In the genomic region with DNA sequence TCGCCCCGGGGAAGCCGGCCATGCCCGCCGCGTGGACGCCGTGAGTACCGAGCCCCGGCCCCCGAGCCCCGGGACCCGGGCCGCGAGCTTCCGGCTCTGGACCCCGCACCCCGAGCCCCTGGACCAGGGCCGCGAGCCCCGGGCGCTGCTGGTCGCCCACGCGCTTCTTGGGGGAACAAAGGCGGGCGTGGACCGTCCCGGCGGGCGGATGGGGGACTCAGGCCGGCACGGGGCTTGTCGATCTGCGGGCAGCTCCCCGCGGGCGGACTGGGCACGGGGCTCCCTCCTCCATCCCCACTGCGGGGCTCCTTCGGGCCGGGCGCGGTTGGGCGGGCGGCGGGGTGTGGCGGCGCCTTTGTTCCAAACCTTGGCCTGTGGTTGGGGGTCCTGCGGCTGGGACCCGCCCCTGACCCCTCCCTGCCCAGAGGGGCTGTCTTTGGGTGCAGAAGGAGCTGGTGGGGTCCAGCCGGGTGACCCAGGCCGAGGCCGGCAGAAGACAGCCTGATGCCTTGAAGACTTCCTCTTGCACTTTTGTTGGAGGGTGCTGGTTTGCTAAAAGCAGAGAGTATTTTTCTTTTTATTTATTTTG, we compare ENCODE assay signal across 8 cellular contexts. TPM values are rescaled to one million over a fixed set of nuclear protein-coding genes. Genes with fewer than 3 reads are reported as not detected.
DNase-seq lines count a peak whose midpoint lies in the region; FAIRE-seq and TF ChIP-seq lines count a peak whose summit lies in the region.

No MANE protein-coding gene starts in this region.

- no peak for DNase-seq in Jurkat, Clone E6-1 (ENCODE audit: low read depth, low spot score)
- DNase-seq in H1 (ENCODE audit: low read depth in 1 of 2, low spot score in 2 of 2), result peak in 1 of 2 experiments; percentile 80
- peak; percentile 51 for DNase-seq in nephron progenitor cell
- DNase-seq in HCEC 1CT, result no peak
- no peak for DNase-seq in OCI-M2 (lab: John Stamatoyannopoulos, UW; ENCODE audit: unreplicated experiment)
- no peak for DNase-seq in NCI-H2196 treated with DMSO at 0.1 percent for 48 hours (lab: John Stamatoyannopoulos, UW; ENCODE audit: unreplicated experiment)
- no peak for DNase-seq in dermis blood vessel endothelial cell

- no peak for FAIRE-seq in H1 (lab: Jason Lieb, UNC)

- H3K27ac Mint-ChIP-seq in nephron progenitor cell, result no peak overlapping the region

- 3% methylated on average over 27 of the region's 54 CpGs; no CpG with 5 or more reads in 1 of the 2 experiments for WGBS in H1 (ENCODE audit: extremely low coverage in 1 of 2, insufficient coverage in 1 of 2, insufficient read length in 1 of 2, insufficient replicate concordance in 2 of 2, low coverage in 1 of 2, low lambda C conversion rate in 2 of 2, missing lambda C conversion rate in 1 of 2), 2 experiments

- H3K4ac ChIP-seq in H1 (replicated peaks; ENCODE audit: insufficient read length, low read depth, low read length), result no peak overlapping the region

- H2BK120ac ChIP-seq in H1 (replicated peaks; ENCODE audit: low read depth, low read length), result no peak overlapping the region

- H3K4me1 Mint-ChIP-seq in nephron progenitor cell, result peaks cover 24% of the 10 kb centered on the region

- peak overlapping the region; percentile 28 to 76 (median 60) for H3K4me3 ChIP-seq in BLaER1 treated with 17β-estradiol and CSF1 and Interleukin-3, amounts not matched to agents 10 nM and 100 nM
- H3K4me3 ChIP-seq in Jurkat, Clone E6-1 (ENCODE audit: low read length), result peak overlapping the region; percentile 47
- peak overlapping the region; percentile 44 to 89 (median 58) for H3K4me3 ChIP-seq in H1 (ENCODE audit: extremely low read depth in 1 of 4, insufficient read depth in 2 of 4, low read depth in 3 of 4, low read length in 4 of 4)

- H4K91ac ChIP-seq in H1 (replicated peaks; ENCODE audit: insufficient read length, low read length), result no peak overlapping the region

- POLR2A ChIA-PET in H1 (lab: Charles Lee; ENCODE audit: partially characterized antibody), result interaction anchor here (0.7 to 6.0 kb wide), 22 partner anchors 10 to 168 kb away, joined by 3 to 75 read pairs (median 5); a partner anchor contains a TSS

- no peak overlapping the region for H2AK5ac ChIP-seq in H1 (ENCODE audit: low read depth, low read length)

- peak overlapping the region; percentile 48 to 89 (median 74) for H3K9ac ChIP-seq in BLaER1 treated with 17β-estradiol and CSF1 and Interleukin-3, amounts not matched to agents 10 nM and 100 nM
- H3K9ac ChIP-seq in H1 (replicated peaks in 1 of 4; ENCODE audit: extremely low read depth in 1 of 4, low read depth in 3 of 4, low read length in 3 of 4), result peak overlapping the region; percentile 30 to 86 (median 76); a peak in 6 of 7 replicates

- H3K23ac ChIP-seq in H1 (ENCODE audit: insufficient read length), result no peak overlapping the region

- H3K14ac ChIP-seq in H1 (ENCODE audit: insufficient read length), result no peak overlapping the region

- peaks cover 11% of the 10 kb centered on the region for H3K79me1 ChIP-seq in H1 (ENCODE audit: low read depth, low read length)

- H4K5ac ChIP-seq in H1 (ENCODE audit: insufficient read length, low read depth, low read length), result no peak overlapping the region

- peaks cover 18% of the 10 kb centered on the region for H3K9me3 Mint-ChIP-seq in nephron progenitor cell

- H2BK15ac ChIP-seq in H1 (ENCODE audit: low read length), result no peak overlapping the region

- H4K20me1 ChIP-seq in BLaER1 treated with 17β-estradiol and CSF1 and Interleukin-3, amounts not matched to agents 10 nM and 100 nM, result peaks cover 79 to 100% (median 100%) of the 10 kb centered on the region in 11 experiments
- peaks cover 0 to 10% of the 10 kb centered on the region in 2 experiments for H4K20me1 ChIP-seq in H1 (replicated peaks in 1 of 2; ENCODE audit: control insufficient read depth in 1 of 2, insufficient read depth in 2 of 2, low read length in 2 of 2)

- H3K9me3 ChIP-seq in BLaER1 treated with 17β-estradiol and CSF1 and Interleukin-3, amounts not matched to agents 10 nM and 100 nM (replicated peaks in 1 of 11), result peaks cover 0 to 18% (median 7%) of the 10 kb centered on the region in 11 experiments; a peak in 7 of 22 replicates
- H3K9me3 ChIP-seq in H1 (ENCODE audit: insufficient read depth in 2 of 2, low read depth in 1 of 2, low read length in 1 of 2), result no peaks in the 10 kb centered on the region

- H2BK12ac ChIP-seq in H1 (ENCODE audit: low read depth, low read length), result no peak overlapping the region

- H3K56ac ChIP-seq in H1 (replicated peaks; ENCODE audit: insufficient read length, low read depth, low read length), result peak overlapping the region; percentile 59

- peaks cover 0 to 27% (median 20%) of the 10 kb centered on the region in 11 experiments; a peak in 14 of 22 replicates for H3K27me3 ChIP-seq in BLaER1 treated with 17β-estradiol and CSF1 and Interleukin-3, amounts not matched to agents 10 nM and 100 nM
- H3K27me3 ChIP-seq in H1 (replicated peaks in 1 of 4; ENCODE audit: control insufficient read depth in 3 of 4, extremely low read depth in 1 of 4, insufficient read depth in 3 of 4, low read length in 3 of 4), result peaks cover 0 to 7% (median 0%) of the 10 kb centered on the region in 4 experiments; a peak in 2 of 7 replicates

- H3K4me1 ChIP-seq in BLaER1 treated with 17β-estradiol and CSF1 and Interleukin-3, amounts not matched to agents 10 nM and 100 nM, result peaks cover 61 to 81% (median 71%) of the 10 kb centered on the region in 10 experiments
- H3K4me1 ChIP-seq in H1 (replicated peaks in 1 of 4; ENCODE audit: control insufficient read depth in 3 of 4, insufficient read depth in 4 of 4, low read length in 3 of 4), result peaks cover 0 to 14% (median 9%) of the 10 kb centered on the region in 4 experiments; a peak in 5 of 7 replicates

- no peak overlapping the region; the same call in 1 of the 2 replicates for H2AFZ ChIP-seq in H1 (ENCODE audit: low read length)

- no peak for TF ChIP-seq EP300 in H1 (IDR thresholded peaks at IDR 0.05; ENCODE audit: borderline replicate concordance in 1 of 2, low read depth in 2 of 2, low read length in 2 of 2)

- H3K79me2 ChIP-seq in H1 (ENCODE audit: control insufficient read depth in 1 of 2, insufficient read depth in 2 of 2, low read length in 2 of 2), result peaks cover 0 to 9% of the 10 kb centered on the region in 2 experiments; a peak in 1 of 4 replicates

- TF ChIP-seq POLR2A in H1 (IDR thresholded peaks at IDR 0.05; ENCODE audit: control extremely low read depth in 1 of 2, low read depth in 2 of 2, low read length in 2 of 2), result peak in 1 of 2 experiments; percentile 52; a peak in 2 of 3 replicates

- H2BK5ac ChIP-seq in H1 (ENCODE audit: low read depth, low read length), result no peak overlapping the region

- peak overlapping the region; percentile 9; the same call in 1 of the 2 replicates for H3K18ac ChIP-seq in H1 (ENCODE audit: extremely low read depth, low read length)

- H3K4me3 Mint-ChIP-seq in nephron progenitor cell, result peak overlapping the region; percentile 83

- H3K23me2 ChIP-seq in H1 (ENCODE audit: low read depth, low read length), result peaks cover 3% of the 10 kb centered on the region; the same call in 1 of the 2 replicates

- peaks cover 17% of the 10 kb centered on the region for H3K36me3 Mint-ChIP-seq in nephron progenitor cell (ENCODE audit: low read depth)

- H3K4me2 ChIP-seq in BLaER1 treated with 17β-estradiol and CSF1 and Interleukin-3, amounts not matched to agents 10 nM and 100 nM, result peak overlapping the region; percentile 89 to 100 (median 96)
- H3K4me2 ChIP-seq in H1 (ENCODE audit: insufficient read depth in 1 of 2, low read depth in 2 of 2, low read length in 2 of 2), result peak overlapping the region; percentile 64 to 78

- TF ChIP-seq CTCF in H1 (IDR thresholded peaks at IDR 0.05; ENCODE audit: control extremely low read depth in 1 of 3, insufficient read depth in 1 of 3, low read depth in 1 of 3, low read length in 3 of 3) (no peak), nephron progenitor cell (IDR thresholded peaks at IDR 0.05) (no peak)

- peak overlapping the region in 10 of 11 experiments; percentile 0 to 83 (median 62); a peak in 18 of 22 replicates for H3K27ac ChIP-seq in BLaER1 treated with 17β-estradiol and CSF1 and Interleukin-3, amounts not matched to agents 10 nM and 100 nM
- peak overlapping the region; percentile 45; the same call in 1 of the 2 replicates for H3K27ac ChIP-seq in H1 (ENCODE audit: low read depth, low read length)

- peaks cover 28 to 93% (median 70%) of the 10 kb centered on the region in 11 experiments for H3K36me3 ChIP-seq in BLaER1 treated with 17β-estradiol and CSF1 and Interleukin-3, amounts not matched to agents 10 nM and 100 nM
- H3K36me3 ChIP-seq in H1 (ENCODE audit: control insufficient read depth in 2 of 4, insufficient read depth in 4 of 4, low read length in 3 of 4), result peaks cover 0 to 14% (median 5%) of the 10 kb centered on the region in 4 experiments; a peak in 2 of 8 replicates

- no peak overlapping the region for H2BK20ac ChIP-seq in H1 (ENCODE audit: low read length)

- no peak for TF ChIP-seq RAD21 in H1 (IDR thresholded peaks at IDR 0.05 in 1 of 2, conservative IDR thresholded peaks at IDR 0.05 in 1 of 2; ENCODE audit: low read depth in 2 of 2, low read length in 2 of 2)

- peaks cover 2% of the 10 kb centered on the region for H3K27me3 Mint-ChIP-seq in nephron progenitor cell (ENCODE audit: low read depth, poor library complexity)

- CTCF ChIA-PET in H1 (lab: Charles Lee; ENCODE audit: partially characterized antibody), result interaction anchor here (0.8 to 2.4 kb wide), 7 partner anchors 12 to 136 kb away, joined by 3 to 6 read pairs (median 4); no protein-coding TSS in a partner anchor

- peak overlapping the region; percentile 96 for H4K8ac ChIP-seq in H1 (ENCODE audit: extremely low read depth, insufficient read depth, low read length)

RNA-seq across cellular contexts. Expression of a gene that starts 25.2 kb away (rescaled TPM):
- polyA plus RNA-seq in Jurkat, Clone E6-1 (2012; ENCODE audit: insufficient read depth, insufficient read length), result 135 TPM
- 132 and 143 TPM in 2 replicates for total RNA-seq in H1 (2021; fragmentation: NEBNext Ultra II Directional; extraction: Animal tissue kit (Norgen Biotek cat#: 25700))
- polyA plus RNA-seq in H1 (2011; rRNA removed), result 113 and 219 TPM in 2 replicates
- 94.0 TPM for polyA plus RNA-seq in H1 (2011; cell fraction: cytosol; rRNA removed)
- polyA plus RNA-seq in H1 (2011; cell fraction: nucleus; rRNA removed), result 253 TPM
- polyA plus RNA-seq in H1 (2012, experiment 1 of 2), result 98.4 to 131 TPM (median 126 TPM) in 4 replicates
- polyA plus RNA-seq in H1 (2012, experiment 2 of 2), result 79.3 TPM
- polyA plus RNA-seq in H1 (2013, experiment 1 of 2), result 150 TPM
- 143 TPM for polyA plus RNA-seq in H1 (2013, experiment 2 of 2)
- polyA minus RNA-seq in H1 (2011; rRNA and poly(A)+ RNA removed), result 76.5 and 77.9 TPM in 2 replicates
- polyA minus RNA-seq in H1 (2011; cell fraction: cytosol; rRNA and poly(A)+ RNA removed), result 51.5 TPM
- 72.5 TPM for polyA minus RNA-seq in H1 (2011; cell fraction: nucleus; rRNA and poly(A)+ RNA removed)
- 168 and 270 TPM in 2 replicates for total RNA-seq in dermis blood vessel endothelial cell

RNA-seq across cellular contexts. Expression of a gene that starts 25.6 kb away (rescaled TPM):
- 27.8 TPM for polyA plus RNA-seq in Jurkat, Clone E6-1 (2012; ENCODE audit: insufficient read depth, insufficient read length)
- 31.4 and 32.4 TPM in 2 replicates for total RNA-seq in H1 (2021; fragmentation: NEBNext Ultra II Directional; extraction: Animal tissue kit (Norgen Biotek cat#: 25700))
- 27.4 and 45.8 TPM in 2 replicates for polyA plus RNA-seq in H1 (2011; rRNA removed)
- 29.6 TPM for polyA plus RNA-seq in H1 (2011; cell fraction: cytosol; rRNA removed)
- polyA plus RNA-seq in H1 (2011; cell fraction: nucleus; rRNA removed), result 119 TPM
- 18.2 to 28.4 TPM (median 24.8 TPM) in 4 replicates for polyA plus RNA-seq in H1 (2012, experiment 1 of 2)
- 13.6 TPM for polyA plus RNA-seq in H1 (2012, experiment 2 of 2)
- polyA plus RNA-seq in H1 (2013, experiment 1 of 2), result 19.6 TPM
- 18.1 TPM for polyA plus RNA-seq in H1 (2013, experiment 2 of 2)
- polyA minus RNA-seq in H1 (2011; rRNA and poly(A)+ RNA removed), result 52.4 and 64.8 TPM in 2 replicates
- 25.8 TPM for polyA minus RNA-seq in H1 (2011; cell fraction: cytosol; rRNA and poly(A)+ RNA removed)
- 51.1 TPM for polyA minus RNA-seq in H1 (2011; cell fraction: nucleus; rRNA and poly(A)+ RNA removed)
- 26.4 and 29.6 TPM in 2 replicates for total RNA-seq in dermis blood vessel endothelial cell
